In genomic region chr14:60514378-60515243, GRCh38 we compare ENCODE assay signal across 8 cellular contexts. TPM values are rescaled to one million over a fixed set of nuclear protein-coding genes. Genes with fewer than 3 reads are reported as not detected.
DNase-seq lines count a peak whose midpoint lies in the region; ATAC-seq, FAIRE-seq and TF ChIP-seq lines count a peak whose summit lies in the region.

No MANE protein-coding gene starts in this region.

- H3K9ac ChIP-seq in K562 (ENCODE audit: insufficient read depth in 1 of 2, low read depth in 2 of 2, low read length in 2 of 2) = no peak overlapping the region

- no peak overlapping the region for H2AFZ ChIP-seq in K562 (ENCODE audit: low read depth, low read length)

- TF ChIP-seq RAD21 in K562 (CRISPR knock-in tag; conservative IDR thresholded peaks at IDR 0.05 in 1 of 2, IDR thresholded peaks at IDR 0.05 in 1 of 2) = no peak

- BruUV-seq in K562 (replicated peaks; lab: Mats Ljungman, UMichigan) = no TSS peak

- H3K9me3 ChIP-seq in K562 (replicated peaks; ENCODE audit: control insufficient read depth, insufficient read depth, low read depth, low read length) = no peaks in the 10 kb centered on the region
- no peaks in the 10 kb centered on the region for H3K9me3 ChIP-seq in right lobe of liver
- H3K9me3 ChIP-seq in vagina = no peaks in the 10 kb centered on the region

- CTCF ChIA-PET in K562 (lab: Yijun Ruan, JAX; ENCODE audit: low intra/inter-chr PET ratio) = no interaction called here

- H3K27me3 ChIP-seq in K562 (ENCODE audit: control insufficient read depth in 2 of 2, insufficient read depth in 2 of 2, low read length in 2 of 2) (peaks cover 9 to 27% of the 10 kb centered on the region in 2 experiments; a peak in 3 of 5 replicates), right lobe of liver (peaks cover 19 to 43% of the 10 kb centered on the region in 2 donors), vagina (peaks cover 10% of the 10 kb centered on the region)

- 3% methylated on average over 7 of the region's 70 CpGs for WGBS in K562 (ENCODE audit: insufficient coverage, low coverage, missing lambda C conversion rate)
- WGBS in right lobe of liver (ENCODE audit: insufficient coverage, low coverage, low lambda C conversion rate, missing lambda C conversion rate) = 1% methylated on average over 22 of the region's 70 CpGs

- no peaks in the 10 kb centered on the region for H3K79me2 ChIP-seq in K562 (ENCODE audit: control insufficient read depth, insufficient read depth, low read length)

- TF ChIP-seq EP300 in K562 (IDR thresholded peaks at IDR 0.05; ENCODE audit: low read length) = no peak

- H3K4me2 ChIP-seq in K562 (ENCODE audit: insufficient read depth, low read length) = 0 out of 2 replicates have a peak overlapping the region, but pooled peaks have one; percentile 25

- no peaks in the 10 kb centered on the region for H4K20me1 ChIP-seq in K562 (replicated peaks; ENCODE audit: control insufficient read depth, insufficient read depth, low read length)

- FAIRE-seq in K562 (lab: Jason Lieb, UNC) = no peak

- in situ Hi-C loops in K562 (cut with MboI) = no loop called here

- H3K4me3 ChIP-seq in K562 (peak overlapping the region; percentile 30), right lobe of liver (peak overlapping the region; percentile 9 to 32 (median 14)), vagina (peak overlapping the region; percentile 30 to 38)

- H3K27ac ChIP-seq in K562 (ENCODE audit: extremely low read depth, low read depth, low read length) (no peak overlapping the region), right lobe of liver (no peak overlapping the region), vagina (no peak overlapping the region)

- ATAC-seq in GM19438 (IDR thresholded peaks at IDR 0.05; ENCODE audit: low read depth, unreplicated experiment) = peak; percentile 75
- peak; percentile 78 for ATAC-seq in K562
- peak; percentile 60 to 77 (median 70) for ATAC-seq in right lobe of liver

- H3K4me1 ChIP-seq in K562 (replicated peaks in 1 of 2; ENCODE audit: control insufficient read depth in 2 of 2, insufficient read depth in 2 of 2, low read length in 2 of 2) (peaks cover 0 to 13% of the 10 kb centered on the region in 2 experiments; a peak in 1 of 5 replicates), right lobe of liver (peaks cover 0 to 10% (median 0%) of the 10 kb centered on the region in 4 donors), vagina (peaks cover 32% of the 10 kb centered on the region)

- intact Hi-C loops in K562 (cut with micrococcal nuclease) = no loop called here
- intact Hi-C loops in right lobe of liver (cut with DNase I) = no loop called here
- intact Hi-C loops in vagina (cut with DNase I) = no loop called here

- peak in 2 of 3 experiments; percentile 2 to 49; a peak in 2 of 6 replicates for TF ChIP-seq CTCF in K562 (IDR thresholded peaks at IDR 0.05 in 2 of 3, conservative IDR thresholded peaks at IDR 0.05 in 1 of 3; ENCODE audit: insufficient read depth in 2 of 3, low read depth in 1 of 3, low read length in 3 of 3)
- TF ChIP-seq CTCF in right lobe of liver (IDR thresholded peaks at IDR 0.05) = peak in 3 of 4 donors; percentile 22 to 31 (median 26)
- no peak for TF ChIP-seq CTCF in vagina (IDR thresholded peaks at IDR 0.05)

- peak; percentile 49 for DNase-seq in AG20443 (ENCODE audit: low spot score)
- peak; percentile 65 for DNase-seq in NCI-H2171 (lab: John Stamatoyannopoulos, UW)
- peak; percentile 5 to 13 (median 10) for DNase-seq in K562 (ENCODE audit: extremely low read depth in 1 of 4, low spot score in 3 of 4)
- no peak for DNase-seq in right lobe of liver
- DNase-seq in vagina (ENCODE audit: extremely low spot score in 2 of 2) = no peak
- no peak for DNase-seq in GM19240 (ENCODE audit: insufficient read length, low spot score)
- DNase-seq in stimulated activated CD4-positive, alpha-beta T cell treated with anti-CD3 and anti-CD28 coated beads, Interleukin-12 subunit alpha, Interleukin-12 subunit beta, amount 100 ng/mL, for 4 hours = no peak

- no peaks in the 10 kb centered on the region for H3K9me1 ChIP-seq in K562 (ENCODE audit: control insufficient read depth, insufficient read depth, low read length)

- H3K36me3 ChIP-seq in K562 (ENCODE audit: control insufficient read depth, insufficient read depth, low read length) (no peaks in the 10 kb centered on the region), right lobe of liver (no peaks in the 10 kb centered on the region), vagina (no peaks in the 10 kb centered on the region)

- POLR2A ChIA-PET in K562 (lab: Yijun Ruan, JAX) = interaction anchor here (1.1 kb wide), 1 partner anchor 19 kb away, joined by 4 read pairs; no protein-coding TSS in a partner anchor

- TF ChIP-seq POLR2A in K562 (conservative IDR thresholded peaks at IDR 0.05) (no peak), right lobe of liver (IDR thresholded peaks at IDR 0.05) (no peak), vagina (IDR thresholded peaks at IDR 0.05) (no peak)

TF ChIP-seq in K562, 482 proteins besides CTCF, POLR2A, EP300 and RAD21:
- TF ChIP-seq ZBTB33 (CRISPR knock-in tag; IDR thresholded peaks at IDR 0.05) = peak; percentile 41; the same call in 1 of the 2 replicates
- no peak for TF ChIP-seq ATF1 (CRISPR knock-in tag; IDR thresholded peaks at IDR 0.05)
- no peak for TF ChIP-seq ATF1 (tag; IDR thresholded peaks at IDR 0.05)

RNA-seq across cellular contexts. Expression of gene SIX6, which starts 5.7 kb away (rescaled TPM):
- total RNA-seq in K562 (2011; cell fraction: chromatin; rRNA removed; ENCODE audit: low replicate concordance) = not detected in 2 replicates
- total RNA-seq in K562 (2011; cell fraction: nucleolus; rRNA removed) = not detected in 2 replicates
- not detected in 2 replicates for total RNA-seq in K562 (2011; cell fraction: nucleoplasm; rRNA removed)
- not detected in 2 replicates for total RNA-seq in K562 (2014; rRNA removed)
- not detected in 2 replicates for total RNA-seq in K562 (2014; rRNA removed; fragmentation: Illumina TruSeq; extraction: Trizol)
- total RNA-seq in K562 (2015; rRNA removed; fragmentation: Illumina TruSeq; extraction: Trizol) = not detected in 2 replicates
- not detected in 2 replicates for total RNA-seq in K562 (2021)
- not detected in 2 replicates for polyA plus RNA-seq in K562 (2011; rRNA removed)
- not detected in 2 replicates for polyA plus RNA-seq in K562 (2011; cell fraction: cytosol; rRNA removed)
- not detected in 2 replicates for polyA plus RNA-seq in K562 (2011; cell fraction: nucleus; rRNA removed)
- polyA plus RNA-seq in K562 (2012) = not detected in 2 replicates
- polyA plus RNA-seq in K562 (2014; fragmentation: Illumina TruSeq; extraction: Trizol) = not detected in 2 replicates
- not detected for polyA plus RNA-seq in K562 (2014; fragmentation: Nextera tagmentation; extraction: Ambion mirVana)
- polyA plus RNA-seq in K562 (2014; rRNA removed) = not detected in 2 replicates
- not detected in 2 replicates for polyA minus RNA-seq in K562 (2011; rRNA and poly(A)+ RNA removed)
- polyA minus RNA-seq in K562 (2011; cell fraction: cytosol; rRNA and poly(A)+ RNA removed) = not detected in 2 replicates
- polyA minus RNA-seq in K562 (2011; cell fraction: nucleus; rRNA and poly(A)+ RNA removed) = not detected in 2 replicates
- total RNA-seq in right lobe of liver = not detected
- total RNA-seq in vagina = not detected

RNA-seq across cellular contexts. Expression of gene C14orf39, which starts 28.7 kb away (rescaled TPM):
- total RNA-seq in K562 (2011; cell fraction: chromatin; rRNA removed; ENCODE audit: low replicate concordance) = 0.12 and 1.4 TPM in 2 replicates
- total RNA-seq in K562 (2011; cell fraction: nucleolus; rRNA removed) = 0.17 TPM in 1 of 2 replicates, not detected in the other
- 0.23 TPM in 1 of 2 replicates, not detected in the other for total RNA-seq in K562 (2011; cell fraction: nucleoplasm; rRNA removed)
- total RNA-seq in K562 (2014; rRNA removed) (0.54 and 1.3 TPM in 2 replicates), K562 (2014; rRNA removed; fragmentation: Illumina TruSeq; extraction: Trizol) (1.1 and 1.9 TPM in 2 replicates), K562 (2015; rRNA removed; fragmentation: Illumina TruSeq; extraction: Trizol) (0.90 and 1.7 TPM in 2 replicates), K562 (2021) (0.58 and 0.82 TPM in 2 replicates), right lobe of liver (not detected), vagina (not detected)
- polyA plus RNA-seq in K562 (2011; rRNA removed) (0.15 and 1.0 TPM in 2 replicates), K562 (2014; fragmentation: Illumina TruSeq; extraction: Trizol) (2.0 and 2.1 TPM in 2 replicates), K562 (2014; fragmentation: Nextera tagmentation; extraction: Ambion mirVana) (1 to 10 TPM; 1.2 to 1.4 TPM), K562 (2014; rRNA removed) (1.7 and 6.7 TPM in 2 replicates)
- polyA plus RNA-seq in K562 (2011; cell fraction: cytosol; rRNA removed) = 0.10 TPM in 1 of 2 replicates, not detected in the other
- 0.09 and 0.13 TPM in 2 replicates for polyA plus RNA-seq in K562 (2011; cell fraction: nucleus; rRNA removed)
- 0.70 and 1.4 TPM in 2 replicates for polyA plus RNA-seq in K562 (2012)
- polyA minus RNA-seq in K562 (2011; rRNA and poly(A)+ RNA removed) = 0.57 and 0.70 TPM in 2 replicates
- not detected in 2 replicates for polyA minus RNA-seq in K562 (2011; cell fraction: cytosol; rRNA and poly(A)+ RNA removed)
- 0.44 and 0.54 TPM in 2 replicates for polyA minus RNA-seq in K562 (2011; cell fraction: nucleus; rRNA and poly(A)+ RNA removed)

Comparison
In these comparisons a context has a peak if more than half of its experiments do, and no peak if none do; other contexts are left out.
1. DNase-seq: peak in AG20443 (single experiment), NCI-H2171 (single experiment) and K562 (4 of 4); none in right lobe of liver (0 of 3), vagina (0 of 2), GM19240 (single experiment) and stimulated activated CD4-positive, alpha-beta T cell treated with anti-CD3 and anti-CD28 coated beads, Interleukin-12 subunit alpha, Interleukin-12 subunit beta, amount 100 ng/mL, for 4 hours (single experiment).
2. CTCF ChIP-seq: peak in K562 (2 of 3) and right lobe of liver (3 of 4); none in vagina (0 of 3).
3. Peak in every context shown above with its lines, with median percentiles within 50 percentile points of each other: ATAC-seq and H3K4me3 ChIP-seq.